16 cellular contexts compared by ENCODE assay signal in genomic region chr6:50591135-50591534, GRCh38.
"Had no signal": no experiment of that assay in that cellular context is flagged by ENCODE, and none has a peak within 500 bp of the region (broad histone marks: within the 10 kb centered on the region; RNA-seq: fewer than 3 reads in every experiment).

No MANE protein-coding gene starts in this region.

- DNase-seq: activated CD4-positive, alpha-beta T cell treated with anti-CD3 and anti-CD28 coated beads, Interleukin-2, amount 10 ng/mL, durations not matched to agents 24 days and 14 days; activated naive CD4-positive, alpha-beta T cell; dermis blood vessel endothelial cell; mammary epithelial cell; natural killer cell; spleen; stimulated activated CD4-positive, alpha-beta T cell treated with anti-CD3 and anti-CD28 coated beads, Interleukin-2, amount 100 ng/mL, for 48 hours; stimulated activated naive CD4-positive, alpha-beta T cell treated with Interleukin-2 at 50 U/mL for 16 hours; upper lobe of right lung had no signal

- H3K27ac ChIP-seq: breast epithelium, prostate gland, spleen, suprapubic skin, upper lobe of right lung had no signal

- H3K4me3 ChIP-seq: breast epithelium, prostate gland, spleen, suprapubic skin, upper lobe of right lung had no signal

- H3K9me3 Mint-ChIP-seq: activated CD4-positive, alpha-beta T cell treated with anti-CD3 and anti-CD28 coated beads, Interleukin-2, amount 10 ng/mL, durations not matched to agents 24 days and 14 days; activated T-helper 1 cell treated with anti-CD3 and anti-CD28 coated beads, Interleukin-12 subunit alpha, Interleukin-12 subunit beta, Interleukin-2, Interleukin-4 antibody, amounts not matched to agents 30 ng/mL and 10 ng/mL and 1 ng/mL, durations not matched to agents 14 hours and 24 hours and 36 hours had no signal

- H3K9me3 ChIP-seq: breast epithelium, prostate gland, spleen, suprapubic skin, upper lobe of right lung had no signal

- H3K36me3 ChIP-seq: breast epithelium, prostate gland, spleen, suprapubic skin, upper lobe of right lung had no signal

- H3K4me3 Mint-ChIP-seq: activated CD4-positive, alpha-beta T cell treated with anti-CD3 and anti-CD28 coated beads, Interleukin-2, amount 10 ng/mL, durations not matched to agents 24 days and 14 days; activated T-helper 1 cell treated with anti-CD3 and anti-CD28 coated beads, Interleukin-12 subunit alpha, Interleukin-12 subunit beta, Interleukin-2, Interleukin-4 antibody, amounts not matched to agents 30 ng/mL and 10 ng/mL and 1 ng/mL, durations not matched to agents 14 hours and 24 hours and 36 hours; natural killer cell had no signal

- H3K27me3 Mint-ChIP-seq: activated CD4-positive, alpha-beta T cell treated with anti-CD3 and anti-CD28 coated beads, Interleukin-2, amount 10 ng/mL, durations not matched to agents 24 days and 14 days had no signal

- H3K27me3 ChIP-seq: breast epithelium, spleen, suprapubic skin, upper lobe of right lung had no signal

- H3K27ac Mint-ChIP-seq: activated CD4-positive, alpha-beta T cell treated with anti-CD3 and anti-CD28 coated beads, Interleukin-2, amount 10 ng/mL, durations not matched to agents 24 days and 14 days; activated T-helper 1 cell treated with anti-CD3 and anti-CD28 coated beads, Interleukin-12 subunit alpha, Interleukin-12 subunit beta, Interleukin-2, Interleukin-4 antibody, amounts not matched to agents 30 ng/mL and 10 ng/mL and 1 ng/mL, durations not matched to agents 14 hours and 24 hours and 36 hours; natural killer cell had no signal

- H3K4me1 ChIP-seq: breast epithelium, prostate gland, spleen, suprapubic skin, upper lobe of right lung had no signal

- ATAC-seq: esophagus mucosa, left lobe of liver, natural killer cell, sciatic nerve, upper lobe of right lung had no signal

- H3K4me1 Mint-ChIP-seq: activated CD4-positive, alpha-beta T cell treated with anti-CD3 and anti-CD28 coated beads, Interleukin-2, amount 10 ng/mL, durations not matched to agents 24 days and 14 days; natural killer cell had no signal

- H3K36me3 Mint-ChIP-seq: natural killer cell had no signal
